Comparison of ENCODE assay signal across 5 cellular contexts in genomic region chr1:16475771-16476770, GRCh38. TPM values are rescaled to one million over a fixed set of nuclear protein-coding genes. Genes with fewer than 3 reads are reported as not detected.
"Had no signal": no experiment of that assay in that cellular context is flagged by ENCODE, and none has a peak within 500 bp of the region (broad histone marks: within the 10 kb centered on the region; RNA-seq: fewer than 3 reads in every experiment).

No MANE protein-coding gene starts in this region.

RNA-seq across cellular contexts. Expression of gene RNU1-1, which starts 38.0 kb away (rescaled TPM):
- total RNA-seq: LHCN-M2, M059J had no signal
- polyA plus RNA-seq: IMR-90 had no signal

RNA-seq across cellular contexts. Expression of gene SPATA21, which starts 38.8 kb away (rescaled TPM):
- total RNA-seq: activated CD8-positive, alpha-beta T cell treated with anti-CD3 and anti-CD28 coated beads for 36 hours; activated naive CD4-positive, alpha-beta T cell treated with anti-CD3 and anti-CD28 coated beads, Interleukin-2, amount 50 U/mL, for 72 hours; IMR-90; LHCN-M2 had no signal
- polyA plus RNA-seq: IMR-90 had no signal
